In genomic region chr2:157932480-157933205, GRCh38 we compare ENCODE assay signal across 18 cellular contexts. TPM values are rescaled to one million over a fixed set of nuclear protein-coding genes. Genes with fewer than 3 reads are reported as not detected.
A peak's percentile ranks its signal among the peaks of the same experiment; 100 is the strongest.
DNase-seq lines count a peak whose midpoint lies in the region; ATAC-seq and TF ChIP-seq lines count a peak whose summit lies in the region.
"Had no signal": no experiment of that assay in that cellular context is flagged by ENCODE, and none has a peak within 500 bp of the region (broad histone marks: within the 10 kb centered on the region; RNA-seq: fewer than 3 reads in every experiment).

No MANE protein-coding gene starts in this region.

- H3K4me1 ChIP-seq in A673 (ENCODE audit: insufficient read depth, low read length, poor library complexity, severe bottlenecking) (peaks cover 17% of the 10 kb centered on the region), HUES48 (ENCODE audit: control insufficient read depth, insufficient read depth, low read length) (peaks cover 36% of the 10 kb centered on the region), testis (no peaks in the 10 kb centered on the region)
- H3K4me1 ChIP-seq: upper lobe of left lung had no signal

- H3K9me3 ChIP-seq in A673 (ENCODE audit: low read depth, low read length, poor library complexity, severe bottlenecking) (no peaks in the 10 kb centered on the region), HUES48 (ENCODE audit: control insufficient read depth, insufficient read depth, low read length) (no peaks in the 10 kb centered on the region), testis (no peaks in the 10 kb centered on the region)
- H3K9me3 ChIP-seq: mucosa of descending colon, upper lobe of left lung had no signal

- WGBS in testis, 2 donors: 48 to 55% methylated on average over 10 of the region's 10 CpGs

- H3K27me3 ChIP-seq in A673 (replicated peaks; ENCODE audit: insufficient read depth, low read depth, low read length, poor library complexity): no peaks in the 10 kb centered on the region
- H3K27me3 ChIP-seq in HUES48 (ENCODE audit: control insufficient read depth, insufficient read depth, low read length): peaks cover 57% of the 10 kb centered on the region
- H3K27me3 ChIP-seq in testis: no peaks in the 10 kb centered on the region
- H3K27me3 ChIP-seq: upper lobe of left lung had no signal

- 0 out of 2 replicates have a peak overlapping the region, but pooled peaks have one; percentile 35 for H3K9ac ChIP-seq in HUES48 (ENCODE audit: low read depth, low read length)

- POLR2A ChIA-PET in A673 (lab: Charles Lee; ENCODE audit: low non-redundant PET): no interaction called here

- TF ChIP-seq CTCF in A673 (conservative IDR thresholded peaks at IDR 0.05; ENCODE audit: low read depth, low read length): no peak
- TF ChIP-seq CTCF in testis (IDR thresholded peaks at IDR 0.05): no peak

- CTCF ChIA-PET in A673 (lab: Charles Lee): no interaction called here

- intact Hi-C loops in A673 (cut with micrococcal nuclease; ENCODE audit: unreplicated experiment) (no loop called here), testis (cut with DNase I; ENCODE audit: low total_unique reads) (no loop called here)

- H3K4me3 ChIP-seq in A673 (ENCODE audit: low read depth, low read length, poor library complexity, severe bottlenecking) (no peak overlapping the region), HUES48 (ENCODE audit: low read depth, low read length) (peak overlapping the region; percentile 50), testis (no peak overlapping the region)
- H3K4me3 ChIP-seq: mucosa of descending colon, upper lobe of left lung had no signal

- H3K36me3 ChIP-seq in A673 (ENCODE audit: insufficient read depth, low read length, poor library complexity, severe bottlenecking) (no peaks in the 10 kb centered on the region), HUES48 (ENCODE audit: control insufficient read depth, insufficient read depth, low read length) (no peaks in the 10 kb centered on the region), testis (ENCODE audit: low read depth, missing control alignments) (no peaks in the 10 kb centered on the region)
- H3K36me3 ChIP-seq: upper lobe of left lung, WERI-Rb-1 had no signal

- TF ChIP-seq POLR2A in testis (IDR thresholded peaks at IDR 0.05): no peak

- BruUV-seq in A673 (replicated peaks; lab: Mats Ljungman, UMichigan): no TSS peak

- peak; percentile 52 for DNase-seq in A673 (ENCODE audit: low spot score)
- peak; percentile 8 for DNase-seq in SW480 (ENCODE audit: low spot score)
- peak; percentile 72 for DNase-seq in iPS-NIHi7 (ENCODE audit: extremely low spot score)
- DNase-seq in stimulated activated CD4-positive, alpha-beta T cell treated with anti-CD3 and anti-CD28 coated beads, Interleukin-15, amount 100 ng/mL, for 24 hours: no peak
- DNase-seq in A172 (ENCODE audit: low spot score): no peak
- DNase-seq in testis: no peak
- DNase-seq: CD8-positive, alpha-beta T cell; GDM1; KG1; mucosa of descending colon; NCI-H1105; small intestine; SW 1271; upper lobe of left lung; WERI-Rb-1 had no signal

- H3K27ac ChIP-seq in A673 (ENCODE audit: low read depth, low read length, poor library complexity, severe bottlenecking): no peak overlapping the region
- peak overlapping the region; percentile 93 for H3K27ac ChIP-seq in HUES48 (ENCODE audit: low read depth, low read length)
- H3K27ac ChIP-seq in testis: no peak overlapping the region
- H3K27ac ChIP-seq: upper lobe of left lung, WERI-Rb-1 had no signal

- ATAC-seq in HG02973 (IDR thresholded peaks at IDR 0.05; ENCODE audit: unreplicated experiment): no peak
- ATAC-seq: CD8-positive, alpha-beta T cell; mucosa of descending colon; stimulated activated memory B cell treated with anti-CD40 and anti-IgM and Interleukin-4, amounts not matched to agents 10 μg/mL and 1 μg/mL and 100 μg/mL, for 72 hours had no signal

RNA-seq across cellular contexts. Expression of gene ACVR1, which starts 56.5 kb away (rescaled TPM):
- total RNA-seq in A673 (2021): 17.1 and 18.3 TPM in 2 replicates
- total RNA-seq in A172 (2014; rRNA removed; shearing (Covaris generic)): 14.1 and 15.1 TPM in 2 replicates
- 10 to 100 TPM; 10.3 to 14.9 TPM for total RNA-seq in testis
- 15.3 TPM for polyA plus RNA-seq in testis (ENCODE audit: insufficient read depth, low read depth, low replicate concordance)

Comparison
In these comparisons a context has a peak if more than half of its experiments do, and no peak if none do; other contexts are left out.
1. DNase-seq: peak in A673 (single experiment), SW480 (single experiment) and iPS-NIHi7 (single experiment); none in stimulated activated CD4-positive, alpha-beta T cell treated with anti-CD3 and anti-CD28 coated beads, Interleukin-15, amount 100 ng/mL, for 24 hours (single experiment), A172 (single experiment) and testis (single experiment).